In the genomic region with DNA sequence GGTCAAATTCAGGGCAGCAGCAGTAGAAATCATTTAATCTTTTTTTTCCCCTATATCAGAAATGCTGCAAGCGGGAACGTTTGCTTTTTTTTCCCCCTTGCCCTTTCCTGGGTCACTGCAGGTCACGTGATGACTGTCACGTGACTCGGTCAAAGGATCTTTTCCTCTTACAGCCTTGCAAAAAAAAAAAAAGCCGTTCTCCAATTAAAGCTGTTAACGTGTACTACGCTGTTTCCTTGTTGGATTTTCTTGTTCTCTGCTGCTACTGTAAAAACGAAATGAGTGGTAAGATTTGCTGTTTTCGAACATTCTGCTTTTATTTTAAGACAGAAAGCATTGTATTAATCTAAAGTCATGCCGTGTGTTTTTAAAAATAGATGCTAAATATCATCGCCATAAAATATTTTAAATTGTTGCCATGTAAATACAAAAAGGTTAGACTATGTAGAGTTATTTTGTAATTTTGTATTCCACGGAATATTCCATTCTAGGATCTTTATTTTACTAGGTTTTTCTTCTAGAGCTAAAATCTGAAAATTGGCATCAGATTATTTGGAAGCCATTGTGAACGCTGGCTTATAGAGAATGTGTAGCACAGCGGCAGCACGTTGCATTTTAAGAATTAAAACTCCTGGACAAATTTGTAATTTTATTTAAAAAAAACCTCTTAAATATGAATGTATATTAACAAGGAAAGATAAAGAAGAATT, we compare ENCODE assay signal across 1 cellular context.
TF ChIP-seq lines count a peak whose summit lies in the region.

No MANE protein-coding gene starts in this region.

TF ChIP-seq in HepG2, 621 proteins besides CTCF, POLR2A, EP300 and RAD21 (continued from another document and continues in another):
- TF ChIP-seq, protein P1, sequence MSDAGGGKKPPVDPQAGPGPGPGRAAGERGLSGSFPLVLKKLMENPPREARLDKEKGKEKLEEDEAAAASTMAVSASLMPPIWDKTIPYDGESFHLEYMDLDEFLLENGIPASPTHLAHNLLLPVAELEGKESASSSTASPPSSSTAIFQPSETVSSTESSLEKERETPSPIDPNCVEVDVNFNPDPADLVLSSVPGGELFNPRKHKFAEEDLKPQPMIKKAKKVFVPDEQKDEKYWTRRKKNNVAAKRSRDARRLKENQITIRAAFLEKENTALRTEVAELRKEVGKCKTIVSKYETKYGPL (CRISPR knock-in tag; IDR thresholded peaks at IDR 0.05): 0 out of 2 replicates have a peak, but pooled peaks have one; percentile 23
- TF ChIP-seq ZNF790 (CRISPR knock-in tag; IDR thresholded peaks at IDR 0.05; ENCODE audit: borderline replicate concordance) (no peak), NCOA5 (CRISPR knock-in tag; IDR thresholded peaks at IDR 0.05) (no peak), ZFX (CRISPR knock-in tag; IDR thresholded peaks at IDR 0.05; ENCODE audit: low read depth) (no peak), TOE1 (CRISPR knock-in tag; IDR thresholded peaks at IDR 0.05) (no peak), POLR2AphosphoS2 (IDR thresholded peaks at IDR 0.05; ENCODE audit: low read depth, low read length) (no peak), DDIT3 (CRISPR knock-in tag; IDR thresholded peaks at IDR 0.05) (no peak), HNF4G (IDR thresholded peaks at IDR 0.05; ENCODE audit: borderline replicate concordance, low read depth, low read length) (no peak), HNF4G (CRISPR knock-in tag; IDR thresholded peaks at IDR 0.05; ENCODE audit: borderline replicate concordance, low read depth) (no peak), ZNF296 (CRISPR knock-in tag; conservative IDR thresholded peaks at IDR 0.05) (no peak), CREBL2 (CRISPR knock-in tag; IDR thresholded peaks at IDR 0.05; ENCODE audit: borderline replicate concordance) (no peak), JUNB (CRISPR knock-in tag; IDR thresholded peaks at IDR 0.05; ENCODE audit: borderline replicate concordance) (no peak), ZNF703 (CRISPR knock-in tag; IDR thresholded peaks at IDR 0.05; ENCODE audit: borderline replicate concordance) (no peak), ZNF607 (CRISPR knock-in tag; IDR thresholded peaks at IDR 0.05; ENCODE audit: borderline replicate concordance) (no peak), U2AF2 (IDR thresholded peaks at IDR 0.05; ENCODE audit: low read depth, low read length) (no peak), ZMYM4 (CRISPR knock-in tag; IDR thresholded peaks at IDR 0.05) (peak; percentile 88), SATB2 (CRISPR knock-in tag; IDR thresholded peaks at IDR 0.05) (no peak), ZNF749 (CRISPR knock-in tag; IDR thresholded peaks at IDR 0.05; ENCODE audit: borderline replicate concordance) (no peak), ZNF460 (CRISPR knock-in tag; IDR thresholded peaks at IDR 0.05; ENCODE audit: borderline replicate concordance) (no peak), ATF2 (CRISPR knock-in tag; IDR thresholded peaks at IDR 0.05) (no peak), SUZ12 (IDR thresholded peaks at IDR 0.05; ENCODE audit: low read depth, low read length) (no peak), ZBTB8A (CRISPR knock-in tag; IDR thresholded peaks at IDR 0.05; ENCODE audit: borderline replicate concordance, low read depth) (no peak), ZBTB38 (CRISPR knock-in tag; IDR thresholded peaks at IDR 0.05) (no peak), TARDBP (CRISPR knock-in tag; IDR thresholded peaks at IDR 0.05) (no peak), MXD1 (CRISPR knock-in tag; IDR thresholded peaks at IDR 0.05) (no peak), ZFP36L2 (CRISPR knock-in tag; IDR thresholded peaks at IDR 0.05) (no peak), MED1 (CRISPR knock-in tag; IDR thresholded peaks at IDR 0.05) (0 out of 2 replicates have a peak, but pooled peaks have one; percentile 37), FOSL1 (CRISPR knock-in tag; IDR thresholded peaks at IDR 0.05; ENCODE audit: borderline replicate concordance) (no peak), ZNF280B (CRISPR knock-in tag; IDR thresholded peaks at IDR 0.05; ENCODE audit: borderline replicate concordance) (no peak), NAIF1 (CRISPR knock-in tag; IDR thresholded peaks at IDR 0.05; ENCODE audit: borderline replicate concordance) (peak; percentile 95), SALL2 (CRISPR knock-in tag; IDR thresholded peaks at IDR 0.05) (no peak), SOX5 (CRISPR knock-in tag; IDR thresholded peaks at IDR 0.05; ENCODE audit: borderline replicate concordance) (0 out of 2 replicates have a peak, but pooled peaks have one; percentile 15), THAP8 (CRISPR knock-in tag; IDR thresholded peaks at IDR 0.05; ENCODE audit: borderline replicate concordance) (no peak), ZSCAN21 (CRISPR knock-in tag; IDR thresholded peaks at IDR 0.05; ENCODE audit: borderline replicate concordance) (no peak), ZNF333 (CRISPR knock-in tag; IDR thresholded peaks at IDR 0.05; ENCODE audit: borderline replicate concordance) (no peak), ZNF570 (CRISPR knock-in tag; IDR thresholded peaks at IDR 0.05; ENCODE audit: borderline replicate concordance) (no peak), ZNF761 (CRISPR knock-in tag; conservative IDR thresholded peaks at IDR 0.05) (no peak), GPN1 (CRISPR knock-in tag; IDR thresholded peaks at IDR 0.05; ENCODE audit: borderline replicate concordance) (no peak), GRHL1 (CRISPR knock-in tag; conservative IDR thresholded peaks at IDR 0.05) (no peak), HNRNPH1 (optimal IDR thresholded peaks at IDR 0.05; ENCODE audit: low read depth, low read length) (no peak), BCL6 (CRISPR knock-in tag; IDR thresholded peaks at IDR 0.05) (peak; percentile 27; the same call in 1 of the 2 replicates), ERF (CRISPR knock-in tag; IDR thresholded peaks at IDR 0.05) (peak; percentile 32; the same call in 1 of the 2 replicates), BORCS8-MEF2B (CRISPR knock-in tag; IDR thresholded peaks at IDR 0.05) (no peak), ARHGAP35 (CRISPR knock-in tag; IDR thresholded peaks at IDR 0.05; ENCODE audit: borderline replicate concordance) (no peak), MAF1 (CRISPR knock-in tag; IDR thresholded peaks at IDR 0.05; ENCODE audit: borderline replicate concordance) (no peak)
- TF ChIP-seq, protein P2, sequence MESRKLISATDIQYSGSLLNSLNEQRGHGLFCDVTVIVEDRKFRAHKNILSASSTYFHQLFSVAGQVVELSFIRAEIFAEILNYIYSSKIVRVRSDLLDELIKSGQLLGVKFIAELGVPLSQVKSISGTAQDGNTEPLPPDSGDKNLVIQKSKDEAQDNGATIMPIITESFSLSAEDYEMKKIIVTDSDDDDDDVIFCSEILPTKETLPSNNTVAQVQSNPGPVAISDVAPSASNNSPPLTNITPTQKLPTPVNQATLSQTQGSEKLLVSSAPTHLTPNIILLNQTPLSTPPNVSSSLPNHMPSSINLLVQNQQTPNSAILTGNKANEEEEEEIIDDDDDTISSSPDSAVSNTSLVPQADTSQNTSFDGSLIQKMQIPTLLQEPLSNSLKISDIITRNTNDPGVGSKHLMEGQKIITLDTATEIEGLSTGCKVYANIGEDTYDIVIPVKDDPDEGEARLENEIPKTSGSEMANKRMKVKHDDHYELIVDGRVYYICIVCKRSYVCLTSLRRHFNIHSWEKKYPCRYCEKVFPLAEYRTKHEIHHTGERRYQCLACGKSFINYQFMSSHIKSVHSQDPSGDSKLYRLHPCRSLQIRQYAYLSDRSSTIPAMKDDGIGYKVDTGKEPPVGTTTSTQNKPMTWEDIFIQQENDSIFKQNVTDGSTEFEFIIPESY (CRISPR knock-in tag; IDR thresholded peaks at IDR 0.05): no peak
- TF ChIP-seq, protein P3, sequence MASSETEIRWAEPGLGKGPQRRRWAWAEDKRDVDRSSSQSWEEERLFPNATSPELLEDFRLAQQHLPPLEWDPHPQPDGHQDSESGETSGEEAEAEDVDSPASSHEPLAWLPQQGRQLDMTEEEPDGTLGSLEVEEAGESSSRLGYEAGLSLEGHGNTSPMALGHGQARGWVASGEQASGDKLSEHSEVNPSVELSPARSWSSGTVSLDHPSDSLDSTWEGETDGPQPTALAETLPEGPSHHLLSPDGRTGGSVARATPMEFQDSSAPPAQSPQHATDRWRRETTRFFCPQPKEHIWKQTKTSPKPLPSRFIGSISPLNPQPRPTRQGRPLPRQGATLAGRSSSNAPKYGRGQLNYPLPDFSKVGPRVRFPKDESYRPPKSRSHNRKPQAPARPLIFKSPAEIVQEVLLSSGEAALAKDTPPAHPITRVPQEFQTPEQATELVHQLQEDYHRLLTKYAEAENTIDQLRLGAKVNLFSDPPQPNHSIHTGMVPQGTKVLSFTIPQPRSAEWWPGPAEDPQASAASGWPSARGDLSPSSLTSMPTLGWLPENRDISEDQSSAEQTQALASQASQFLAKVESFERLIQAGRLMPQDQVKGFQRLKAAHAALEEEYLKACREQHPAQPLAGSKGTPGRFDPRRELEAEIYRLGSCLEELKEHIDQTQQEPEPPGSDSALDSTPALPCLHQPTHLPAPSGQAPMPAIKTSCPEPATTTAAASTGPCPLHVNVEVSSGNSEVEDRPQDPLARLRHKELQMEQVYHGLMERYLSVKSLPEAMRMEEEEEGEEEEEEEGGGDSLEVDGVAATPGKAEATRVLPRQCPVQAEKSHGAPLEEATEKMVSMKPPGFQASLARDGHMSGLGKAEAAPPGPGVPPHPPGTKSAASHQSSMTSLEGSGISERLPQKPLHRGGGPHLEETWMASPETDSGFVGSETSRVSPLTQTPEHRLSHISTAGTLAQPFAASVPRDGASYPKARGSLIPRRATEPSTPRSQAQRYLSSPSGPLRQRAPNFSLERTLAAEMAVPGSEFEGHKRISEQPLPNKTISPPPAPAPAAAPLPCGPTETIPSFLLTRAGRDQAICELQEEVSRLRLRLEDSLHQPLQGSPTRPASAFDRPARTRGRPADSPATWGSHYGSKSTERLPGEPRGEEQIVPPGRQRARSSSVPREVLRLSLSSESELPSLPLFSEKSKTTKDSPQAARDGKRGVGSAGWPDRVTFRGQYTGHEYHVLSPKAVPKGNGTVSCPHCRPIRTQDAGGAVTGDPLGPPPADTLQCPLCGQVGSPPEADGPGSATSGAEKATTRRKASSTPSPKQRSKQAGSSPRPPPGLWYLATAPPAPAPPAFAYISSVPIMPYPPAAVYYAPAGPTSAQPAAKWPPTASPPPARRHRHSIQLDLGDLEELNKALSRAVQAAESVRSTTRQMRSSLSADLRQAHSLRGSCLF (CRISPR knock-in tag; IDR thresholded peaks at IDR 0.05; ENCODE audit: borderline replicate concordance): no peak
- TF ChIP-seq, protein P4, sequence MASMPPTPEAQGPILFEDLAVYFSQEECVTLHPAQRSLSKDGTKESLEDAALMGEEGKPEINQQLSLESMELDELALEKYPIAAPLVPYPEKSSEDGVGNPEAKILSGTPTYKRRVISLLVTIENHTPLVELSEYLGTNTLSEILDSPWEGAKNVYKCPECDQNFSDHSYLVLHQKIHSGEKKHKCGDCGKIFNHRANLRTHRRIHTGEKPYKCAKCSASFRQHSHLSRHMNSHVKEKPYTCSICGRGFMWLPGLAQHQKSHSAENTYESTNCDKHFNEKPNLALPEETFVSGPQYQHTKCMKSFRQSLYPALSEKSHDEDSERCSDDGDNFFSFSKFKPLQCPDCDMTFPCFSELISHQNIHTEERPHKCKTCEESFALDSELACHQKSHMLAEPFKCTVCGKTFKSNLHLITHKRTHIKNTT (CRISPR knock-in tag; IDR thresholded peaks at IDR 0.05): no peak
